11 cellular contexts compared by ENCODE assay signal in the genomic region with DNA sequence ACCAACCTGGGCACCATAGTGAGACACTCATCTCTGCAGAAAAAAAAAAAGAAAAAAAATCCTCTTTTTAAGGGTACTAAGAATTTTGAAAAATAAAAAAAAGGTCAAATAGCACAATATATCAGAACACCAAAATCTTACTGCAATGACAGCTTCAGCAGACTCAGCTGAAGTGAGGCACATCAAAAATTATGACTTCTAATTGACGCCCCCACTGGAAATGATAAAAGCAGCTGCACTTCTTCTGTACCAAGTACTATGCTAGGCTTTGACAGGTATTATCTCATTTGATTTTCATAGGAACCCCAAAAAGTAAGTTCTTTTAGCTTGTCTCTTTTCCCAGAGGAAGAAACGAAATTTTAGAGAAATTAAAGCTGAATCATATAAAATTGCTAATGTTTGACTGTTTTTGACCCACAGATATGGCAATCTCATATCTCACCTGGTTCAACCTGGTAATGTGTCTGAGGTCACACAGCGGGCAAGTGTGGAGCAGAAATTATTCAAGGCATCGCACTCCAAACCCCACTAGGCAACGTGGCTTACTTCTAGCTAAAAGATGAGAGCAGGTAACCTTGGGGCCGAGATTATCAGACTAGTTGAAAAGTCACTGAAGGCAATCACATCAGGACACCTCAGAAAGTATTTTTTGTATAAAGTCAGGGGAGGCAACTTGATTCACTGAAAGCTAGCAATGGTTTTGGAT.
"Had no signal": no experiment of that assay in that cellular context is flagged by ENCODE, and none has a peak within 500 bp of the region (broad histone marks: within the 10 kb centered on the region; RNA-seq: fewer than 3 reads in every experiment).

No MANE protein-coding gene starts in this region.

- H3K9ac ChIP-seq: GM23248 had no signal

- H3K9me3 ChIP-seq: HAP-1 had no signal

- H3K36me3 ChIP-seq: HAP-1 had no signal

- ATAC-seq: GM23338, HCT116 had no signal

- H3K4me3 ChIP-seq: GM23248, GM23338, HAP-1 had no signal

- FAIRE-seq: H1, H54 had no signal

- H2AFZ ChIP-seq: GM23248, GM23338 had no signal

- DNase-seq: GM23248, GOT3, H7, H9, HCEC 1CT, HFFc6 had no signal

- H3K4me2 ChIP-seq: GM23338 had no signal

- H3K27ac ChIP-seq: GM23248 had no signal
